Comparison of ENCODE assay signal across 12 cellular contexts in the genomic region with DNA sequence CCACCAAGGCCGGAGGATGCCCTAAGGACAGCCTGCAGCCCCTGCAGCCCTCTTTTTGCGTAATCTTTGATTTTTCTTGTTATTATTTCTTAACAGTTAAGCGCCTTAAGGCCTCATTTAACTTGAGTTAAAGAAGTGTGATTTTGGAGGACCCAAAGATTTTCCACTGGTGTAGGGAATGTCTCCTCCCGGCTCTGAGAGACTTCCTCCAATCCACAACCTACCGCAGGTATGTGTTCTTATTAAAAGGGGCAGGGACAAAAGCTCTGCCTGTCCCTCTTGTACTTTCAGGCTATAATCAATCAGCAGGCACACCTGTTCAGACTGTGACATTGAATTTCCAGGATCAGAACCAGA.
DNase-seq lines count a peak whose midpoint lies in the region; ATAC-seq and TF ChIP-seq lines count a peak whose summit lies in the region.
"Had no signal": no experiment of that assay in that cellular context is flagged by ENCODE, and none has a peak within 500 bp of the region (broad histone marks: within the 10 kb centered on the region; RNA-seq: fewer than 3 reads in every experiment).

No MANE protein-coding gene starts in this region.

- H3K27ac ChIP-seq in coronary artery = peak overlapping the region in 1 of 2 donors; percentile 10
- peak overlapping the region; percentile 59 to 90 (median 81) for H3K27ac ChIP-seq in sigmoid colon
- peak overlapping the region in 1 of 3 donors; percentile 20 for H3K27ac ChIP-seq in thyroid gland
- H3K27ac ChIP-seq: colonic mucosa, thoracic aorta had no signal

- H3K4me3 ChIP-seq in NT2/D1 (ENCODE audit: insufficient read length, low read depth) = no peak overlapping the region
- no peak overlapping the region for H3K4me3 ChIP-seq in coronary artery
- no peak overlapping the region for H3K4me3 ChIP-seq in sigmoid colon
- H3K4me3 ChIP-seq in mucosa of descending colon = no peak overlapping the region
- H3K4me3 ChIP-seq in thyroid gland (replicated peaks in 1 of 3) = no peak overlapping the region
- H3K4me3 ChIP-seq: colonic mucosa had no signal

- peaks cover 5 to 7% of the 10 kb centered on the region in 2 donors for H3K36me3 Mint-ChIP-seq in CD14-positive monocyte
- H3K36me3 Mint-ChIP-seq: activated naive CD8-positive, alpha-beta T cell had no signal

- H3K27me3 ChIP-seq in NT2/D1 (ENCODE audit: insufficient read depth, insufficient read length) = no peaks in the 10 kb centered on the region
- H3K27me3 ChIP-seq in sigmoid colon = no peaks in the 10 kb centered on the region
- H3K27me3 ChIP-seq in thyroid gland = no peaks in the 10 kb centered on the region
- H3K27me3 ChIP-seq: colonic mucosa had no signal

- H3K36me3 ChIP-seq in NT2/D1 (ENCODE audit: insufficient read depth, insufficient read length, low read length) = no peaks in the 10 kb centered on the region
- H3K36me3 ChIP-seq in sigmoid colon = no peaks in the 10 kb centered on the region
- H3K36me3 ChIP-seq in mucosa of descending colon (ENCODE audit: low read depth) = no peaks in the 10 kb centered on the region
- no peaks in the 10 kb centered on the region for H3K36me3 ChIP-seq in thyroid gland
- H3K36me3 ChIP-seq: colonic mucosa, thoracic aorta had no signal

- H3K9me3 ChIP-seq in NT2/D1 (ENCODE audit: insufficient read depth, low read length) (no peaks in the 10 kb centered on the region), sigmoid colon (no peaks in the 10 kb centered on the region), mucosa of descending colon (no peaks in the 10 kb centered on the region), thyroid gland (no peaks in the 10 kb centered on the region)
- H3K9me3 ChIP-seq: colonic mucosa, thoracic aorta had no signal

- peak overlapping the region; percentile 32 for H3K9ac ChIP-seq in NT2/D1 (ENCODE audit: insufficient read length, low read depth)

- no peak overlapping the region for H3K4me3 Mint-ChIP-seq in CD14-positive monocyte
- H3K4me3 Mint-ChIP-seq: activated naive CD8-positive, alpha-beta T cell; CD4-positive, alpha-beta T cell had no signal

- DNase-seq in CD14-positive monocyte (ENCODE audit: low spot score) (no peak), NT2/D1 (ENCODE audit: low read depth, low spot score) (no peak), coronary artery (ENCODE audit: low spot score) (peak; percentile 24), sigmoid colon (no peak), DMS153 treated with DMSO at 0.1 percent for 48 hours (lab: John Stamatoyannopoulos, UW; ENCODE audit: unreplicated experiment) (no peak), mucosa of descending colon (no peak), thyroid gland (no peak), midbrain (lab: John Stamatoyannopoulos, UW) (no peak)

- H3K27ac Mint-ChIP-seq in CD14-positive monocyte = no peak overlapping the region
- H3K27ac Mint-ChIP-seq: activated naive CD8-positive, alpha-beta T cell; CD4-positive, alpha-beta T cell had no signal

- peaks cover 10% of the 10 kb centered on the region for H3K4me1 Mint-ChIP-seq in CD14-positive monocyte

- TF ChIP-seq CTCF in CD14-positive monocyte (IDR thresholded peaks at IDR 0.05) = peak; percentile 38
- no peak for TF ChIP-seq CTCF in coronary artery (IDR thresholded peaks at IDR 0.05)
- TF ChIP-seq CTCF in sigmoid colon (IDR thresholded peaks at IDR 0.05) = no peak
- TF ChIP-seq CTCF in mucosa of descending colon (IDR thresholded peaks at IDR 0.05) = no peak
- no peak for TF ChIP-seq CTCF in thyroid gland (IDR thresholded peaks at IDR 0.05)

- ATAC-seq in mucosa of descending colon = no peak

- no peaks in the 10 kb centered on the region for H3K27me3 Mint-ChIP-seq in CD14-positive monocyte (ENCODE audit: low read depth in 3 of 3)
- H3K27me3 Mint-ChIP-seq: activated naive CD8-positive, alpha-beta T cell; CD4-positive, alpha-beta T cell had no signal

- WGBS in sigmoid colon, 2 donors = 57 to 75% methylated on average over 5 of the region's 5 CpGs
- 54 to 56% methylated on average over 5 of the region's 5 CpGs for WGBS in thyroid gland, 2 donors

- no peaks in the 10 kb centered on the region for H3K9me3 Mint-ChIP-seq in CD14-positive monocyte
- H3K9me3 Mint-ChIP-seq: CD4-positive, alpha-beta T cell had no signal

- intact Hi-C loops in CD14-positive monocyte (cut with micrococcal nuclease) (loop anchor here (2.0 to 5.0 kb wide), 3 partner anchors 49 to 292 kb away; no protein-coding TSS in a partner anchor), sigmoid colon (cut with DNase I) (loop anchor here (1.0 to 5.0 kb wide), 5 partner anchors 52 to 293 kb away; no protein-coding TSS in a partner anchor), mucosa of descending colon (cut with DNase I, micrococcal nuclease) (loop anchor here (5.0 kb wide), 1 partner anchor 294 kb away; no protein-coding TSS in a partner anchor), thyroid gland (cut with DNase I) (loop anchor here (2.0 to 5.0 kb wide), 2 partner anchors 159 to 294 kb away; no protein-coding TSS in a partner anchor)

- no peak for TF ChIP-seq EP300 in sigmoid colon (IDR thresholded peaks at IDR 0.05)

- H3K4me1 ChIP-seq in NT2/D1 (ENCODE audit: insufficient read depth, insufficient read length) = peaks cover 7% of the 10 kb centered on the region
- peaks cover 0 to 58% (median 37%) of the 10 kb centered on the region in 4 donors for H3K4me1 ChIP-seq in sigmoid colon
- peaks cover 16% of the 10 kb centered on the region for H3K4me1 ChIP-seq in mucosa of descending colon (ENCODE audit: low read depth)
- H3K4me1 ChIP-seq in thyroid gland = peaks cover 0 to 16% of the 10 kb centered on the region in 2 donors

- no peak for TF ChIP-seq POLR2A in sigmoid colon (IDR thresholded peaks at IDR 0.05)
- TF ChIP-seq POLR2A in thyroid gland (IDR thresholded peaks at IDR 0.05) = no peak
